Comparison of ENCODE assay signal across 8 cellular contexts in genomic region chr19:11964496-11964857, GRCh38. TPM values are rescaled to one million over a fixed set of nuclear protein-coding genes. Genes with fewer than 3 reads are reported as not detected.
DNase-seq lines count a peak whose midpoint lies in the region; ATAC-seq, FAIRE-seq and TF ChIP-seq lines count a peak whose summit lies in the region.

No MANE protein-coding gene starts in this region.

- no peaks in the 10 kb centered on the region for H3K9me3 ChIP-seq in heart right ventricle

- H3K4me1 ChIP-seq in heart right ventricle = peaks cover 5 to 25% (median 17%) of the 10 kb centered on the region in 9 donors

- peaks cover 7% of the 10 kb centered on the region for H3K36me3 Mint-ChIP-seq in activated CD4-positive, alpha-beta T cell treated with anti-CD3 and anti-CD28 coated beads, Interleukin-2, amount 10 ng/mL, durations not matched to agents 24 days and 14 days (ENCODE audit: low read depth)
- peaks cover 5% of the 10 kb centered on the region for H3K36me3 Mint-ChIP-seq in activated B cell treated with CpG ODN at 0.5 μM for 24 hours (ENCODE audit: low read depth)

- H3K27me3 ChIP-seq in heart right ventricle = no peaks in the 10 kb centered on the region

- DNase-seq in activated CD4-positive, alpha-beta T cell treated with anti-CD3 and anti-CD28 coated beads, Interleukin-2, amount 10 ng/mL, durations not matched to agents 24 days and 14 days = no peak
- DNase-seq in activated CD4-positive, alpha-beta T cell treated with anti-CD3 and anti-CD28 coated beads for 4 hours = no peak
- DNase-seq in activated B cell treated with CpG ODN at 0.5 μM for 24 hours (no peak), heart right ventricle (peak in 1 of 2 donors; percentile 46), skeletal muscle cell (ENCODE audit: low read depth) (no peak), GDM1 (lab: John Stamatoyannopoulos, UW) (no peak), H54 (ENCODE audit: insufficient read length, low spot score) (no peak), NCI-H446 treated with DMSO at 0.1 percent for 48 hours (lab: John Stamatoyannopoulos, UW) (no peak)

- POLR2A ChIA-PET in activated B cell treated with CpG ODN at 0.5 μM for 24 hours (lab: Charles Lee) = interaction anchor here (0.6 to 3.8 kb wide), 19 partner anchors 22 to 531 kb away, joined by 3 to 96 read pairs (median 6); partner anchors contain the start of genes ZNF136, ZNF20, ZNF433 and ZNF44

- TF ChIP-seq CTCF in activated B cell treated with CpG ODN at 0.5 μM for 24 hours (IDR thresholded peaks at IDR 0.05) (no peak), heart right ventricle (IDR thresholded peaks at IDR 0.05) (peak in 2 of 9 donors; percentile 29 to 35)

- peak overlapping the region; percentile 83 for H3K4me3 Mint-ChIP-seq in activated CD4-positive, alpha-beta T cell treated with anti-CD3 and anti-CD28 coated beads, Interleukin-2, amount 10 ng/mL, durations not matched to agents 24 days and 14 days
- peak overlapping the region; percentile 93 for H3K4me3 Mint-ChIP-seq in activated B cell treated with CpG ODN at 0.5 μM for 24 hours

- no peak for FAIRE-seq in H54 (lab: Jason Lieb, UNC)

- peaks cover 16% of the 10 kb centered on the region for H3K4me1 Mint-ChIP-seq in activated CD4-positive, alpha-beta T cell treated with anti-CD3 and anti-CD28 coated beads, Interleukin-2, amount 10 ng/mL, durations not matched to agents 24 days and 14 days
- H3K4me1 Mint-ChIP-seq in activated B cell treated with CpG ODN at 0.5 μM for 24 hours = peaks cover 24% of the 10 kb centered on the region

- intact Hi-C loops in activated CD4-positive, alpha-beta T cell treated with anti-CD3 and anti-CD28 coated beads, Interleukin-2, amount 10 ng/mL, durations not matched to agents 24 days and 14 days (cut with micrococcal nuclease) = loop anchor here (1.0 to 5.0 kb wide), 4 partner anchors 24 to 177 kb away; partner anchors contain the start of gene ZNF700
- intact Hi-C loops in activated B cell treated with CpG ODN at 0.5 μM for 24 hours (cut with micrococcal nuclease) = loop anchor here (1.0 kb wide), 6 partner anchors 24 to 330 kb away; partner anchors contain the start of genes ZNF20, ZNF44, ZNF700 and ZNF878
- intact Hi-C loops in heart right ventricle (cut with DNase I) = loop anchor here in 8 of 10 donors (1.0 to 10.0 kb wide), 11 partner anchors 22 to 178 kb away; partner anchors contain the start of genes ZNF20 (in 3 of the 8), ZNF491 (in 1 of the 8), ZNF700 (in 1 of the 8) and ZNF878 (in 1 of the 8)

- peaks cover 0 to 5% (median 0%) of the 10 kb centered on the region in 9 donors for H3K36me3 ChIP-seq in heart right ventricle

- H3K27ac Mint-ChIP-seq in activated CD4-positive, alpha-beta T cell treated with anti-CD3 and anti-CD28 coated beads, Interleukin-2, amount 10 ng/mL, durations not matched to agents 24 days and 14 days = peak overlapping the region; percentile 78
- H3K27ac Mint-ChIP-seq in activated B cell treated with CpG ODN at 0.5 μM for 24 hours = peak overlapping the region; percentile 97

- H3K27me3 Mint-ChIP-seq in activated CD4-positive, alpha-beta T cell treated with anti-CD3 and anti-CD28 coated beads, Interleukin-2, amount 10 ng/mL, durations not matched to agents 24 days and 14 days = no peaks in the 10 kb centered on the region
- H3K27me3 Mint-ChIP-seq in activated B cell treated with CpG ODN at 0.5 μM for 24 hours = no peaks in the 10 kb centered on the region

- no peak for TF ChIP-seq POLR2A in H54 (IDR thresholded peaks at IDR 0.05; ENCODE audit: low read depth, low read length)

- ATAC-seq in activated B cell treated with CpG ODN at 0.5 μM for 24 hours (ENCODE audit: low read depth) (no peak), heart right ventricle (peak; percentile 50 to 81 (median 74))

- CTCF ChIA-PET in activated B cell treated with CpG ODN at 0.5 μM for 24 hours (lab: Charles Lee) = interaction anchor here (0.6 to 4.0 kb wide), 20 partner anchors 16 to 533 kb away, joined by 3 to 66 read pairs (median 4); partner anchors contain the start of genes ZNF20, ZNF433, ZNF491 and ZNF700

- peak overlapping the region; percentile 88 to 98 (median 95) for H3K27ac ChIP-seq in heart right ventricle

- peak overlapping the region in 9 of 10 donors; percentile 55 to 94 (median 89) for H3K4me3 ChIP-seq in heart right ventricle
- peak overlapping the region; percentile 44 for H3K4me3 ChIP-seq in skeletal muscle cell (ENCODE audit: low read depth, low read length)

- H3K9me3 Mint-ChIP-seq in activated CD4-positive, alpha-beta T cell treated with anti-CD3 and anti-CD28 coated beads, Interleukin-2, amount 10 ng/mL, durations not matched to agents 24 days and 14 days = peaks cover 6% of the 10 kb centered on the region
- H3K9me3 Mint-ChIP-seq in activated B cell treated with CpG ODN at 0.5 μM for 24 hours = peaks cover 2% of the 10 kb centered on the region

- WGBS in heart right ventricle, 2 donors = 1 to 2% methylated on average over 8 of the region's 8 CpGs

RNA-seq across cellular contexts. Expression of gene ZNF763, which starts 0.4 kb away (rescaled TPM):
- 0.31 and 0.51 TPM in 2 replicates for total RNA-seq in activated CD4-positive, alpha-beta T cell treated with anti-CD3 and anti-CD28 coated beads, Interleukin-2, amount 10 ng/mL, durations not matched to agents 24 days and 14 days
- total RNA-seq in activated B cell treated with CpG ODN at 0.5 μM for 24 hours (9.8 and 10.0 TPM in 2 replicates), heart right ventricle (1 to 10 TPM; 1.7 to 7.1 (median 4.8) TPM)
- polyA plus RNA-seq in heart right ventricle = 10 to 100 TPM in 1 of 2 donors, under 1 TPM in 1; 0.87 to 11.0 TPM

RNA-seq across cellular contexts. Expression of gene ZNF700, which starts 39.6 kb away (rescaled TPM):
- 12.6 and 13.4 TPM in 2 replicates for total RNA-seq in activated CD4-positive, alpha-beta T cell treated with anti-CD3 and anti-CD28 coated beads, Interleukin-2, amount 10 ng/mL, durations not matched to agents 24 days and 14 days
- total RNA-seq in activated B cell treated with CpG ODN at 0.5 μM for 24 hours = 24.5 and 33.1 TPM in 2 replicates
- 1 to 10 TPM; 2.8 to 5.0 (median 4.4) TPM for total RNA-seq in heart right ventricle
- polyA plus RNA-seq in heart right ventricle = 10 to 100 TPM in 1 of 2 donors, 1 to 10 TPM in 1; 2.4 to 11.3 TPM
